1 cellular context compared by ENCODE assay signal in genomic region chr9:126642839-126643238, GRCh38.
A peak's percentile ranks its signal among the peaks of the same experiment; 100 is the strongest.
TF ChIP-seq lines count a peak whose summit lies in the region.

No MANE protein-coding gene starts in this region.

TF ChIP-seq in HEK293, 187 proteins besides CTCF, POLR2A, EP300 and RAD21 (continued from another document):
- TF ChIP-seq ZNF596 (tag by site-specific recombination; IDR thresholded peaks at IDR 0.05) (no peak), PRDM10 (tag by site-specific recombination; IDR thresholded peaks at IDR 0.05) (peak; percentile 74), ZBTB20 (tag by site-specific recombination; IDR thresholded peaks at IDR 0.05) (no peak), ZNF658 (tag by site-specific recombination; IDR thresholded peaks at IDR 0.05) (no peak), KLF17 (tag by site-specific recombination; IDR thresholded peaks at IDR 0.05) (peak; percentile 30; the same call in 1 of the 2 replicates), WT1 (tag by site-specific recombination; IDR thresholded peaks at IDR 0.05) (no peak), ZNF23 (tag by site-specific recombination; IDR thresholded peaks at IDR 0.05; ENCODE audit: borderline replicate concordance) (no peak), ZNF202 (tag by site-specific recombination; IDR thresholded peaks at IDR 0.05; ENCODE audit: borderline replicate concordance) (no peak), HOXD13 (CRISPR knock-in tag; IDR thresholded peaks at IDR 0.05; ENCODE audit: borderline replicate concordance) (no peak), ZNF341 (tag by site-specific recombination; IDR thresholded peaks at IDR 0.05; ENCODE audit: low read depth) (peak; percentile 21; the same call in 1 of the 2 replicates), ZNF791 (tag by site-specific recombination; IDR thresholded peaks at IDR 0.05) (no peak), ZNF266 (tag by site-specific recombination; IDR thresholded peaks at IDR 0.05; ENCODE audit: low read depth) (no peak), ZNF169 (tag by site-specific recombination; IDR thresholded peaks at IDR 0.05) (no peak), ZNF544 (tag by site-specific recombination; IDR thresholded peaks at IDR 0.05) (no peak), ZNF24 (tag by site-specific recombination; IDR thresholded peaks at IDR 0.05) (no peak), PATZ1 (tag by site-specific recombination; IDR thresholded peaks at IDR 0.05) (peak; percentile 48), ZNF501 (tag by site-specific recombination; IDR thresholded peaks at IDR 0.05) (no peak), ZNF114 (tag by site-specific recombination; IDR thresholded peaks at IDR 0.05) (no peak), EGR2 (tag by site-specific recombination; IDR thresholded peaks at IDR 0.05; ENCODE audit: low read depth) (peak; percentile 62), ZNF311 (tag by site-specific recombination; IDR thresholded peaks at IDR 0.05; ENCODE audit: borderline replicate concordance) (no peak), ZBTB7A (tag by site-specific recombination; IDR thresholded peaks at IDR 0.05; ENCODE audit: low read depth) (no peak), ZFP69B (tag by site-specific recombination; IDR thresholded peaks at IDR 0.05) (no peak), ZNF704 (tag by site-specific recombination; IDR thresholded peaks at IDR 0.05) (no peak), ZNF677 (tag by site-specific recombination; IDR thresholded peaks at IDR 0.05) (no peak), YY2 (tag by site-specific recombination; IDR thresholded peaks at IDR 0.05) (no peak), GLIS1 (tag by site-specific recombination; IDR thresholded peaks at IDR 0.05) (peak; percentile 91), KLF1 (tag by site-specific recombination; IDR thresholded peaks at IDR 0.05) (peak; percentile 74)
